ENCODE assay signal across 1 cellular context in genomic region chr9:35116898-35117551, GRCh38.
TF ChIP-seq lines count a peak whose summit lies in the region.

No MANE protein-coding gene starts in this region.

TF ChIP-seq in HepG2, 621 proteins besides CTCF, POLR2A, EP300 and RAD21 (continued from another document):
- TF ChIP-seq SMAD1 (CRISPR knock-in tag; IDR thresholded peaks at IDR 0.05; ENCODE audit: borderline replicate concordance, low read depth) (0 out of 2 replicates have a peak, but pooled peaks have one; percentile 52), PATZ1 (CRISPR knock-in tag; IDR thresholded peaks at IDR 0.05) (peak; percentile 38; the same call in 1 of the 2 replicates), ZNF816 (CRISPR knock-in tag; IDR thresholded peaks at IDR 0.05; ENCODE audit: borderline replicate concordance) (0 out of 2 replicates have a peak, but pooled peaks have one; percentile 56)
